In genomic region chr22:49302150-49302460, GRCh38 we compare ENCODE assay signal across 20 cellular contexts.
"Had no signal": no experiment of that assay in that cellular context is flagged by ENCODE, and none has a peak within 500 bp of the region (broad histone marks: within the 10 kb centered on the region; RNA-seq: fewer than 3 reads in every experiment).

No MANE protein-coding gene starts in this region.

- H3K27me3 ChIP-seq: hepatocyte, neutrophil, thyroid gland, vagina had no signal

- H3K36me3 ChIP-seq: neutrophil, sigmoid colon, thyroid gland, upper lobe of left lung, vagina had no signal

- H3K27ac ChIP-seq: coronary artery, hepatocyte, neutrophil, psoas muscle, sigmoid colon, skin epidermis, thyroid gland, upper lobe of left lung, vagina had no signal

- FAIRE-seq: endothelial cell of umbilical vein, kidney had no signal

- H3K4me3 ChIP-seq: coronary artery, hepatocyte, psoas muscle, sigmoid colon, skin epidermis, thyroid gland, upper lobe of left lung, vagina had no signal

- H3K4me1 ChIP-seq: psoas muscle, vagina had no signal

- H3K9me3 ChIP-seq: neutrophil, psoas muscle, sigmoid colon, thyroid gland, upper lobe of left lung, vagina had no signal

- DNase-seq: effector CD4-positive, alpha-beta T cell; erythroblast; foreskin melanocyte; kidney; mesendoderm; naive thymus-derived CD4-positive, alpha-beta T cell; nephron progenitor cell; psoas muscle; retina; sigmoid colon; stimulated activated CD4-positive, alpha-beta T cell treated with anti-CD3 and anti-CD28 coated beads, Interleukin-2, amount 100 ng/mL, for 48 hours; stimulated activated naive CD4-positive, alpha-beta T cell treated with Interleukin-2 at 50 U/mL for 16 hours; thyroid gland had no signal
